18 cellular contexts compared by ENCODE assay signal in genomic region chr6:137631323-137631722, GRCh38.
DNase-seq lines count a peak whose midpoint lies in the region; ATAC-seq and TF ChIP-seq lines count a peak whose summit lies in the region.
"Had no signal": no experiment of that assay in that cellular context is flagged by ENCODE, and none has a peak within 500 bp of the region (broad histone marks: within the 10 kb centered on the region; RNA-seq: fewer than 3 reads in every experiment).

No MANE protein-coding gene starts in this region.

- H3K4me3 ChIP-seq in GM12864 (ENCODE audit: low read depth, low read length): no peak overlapping the region
- H3K4me3 ChIP-seq in prostate gland: no peak overlapping the region
- H3K4me3 ChIP-seq: thoracic aorta had no signal

- no peaks in the 10 kb centered on the region for H3K27me3 ChIP-seq in prostate gland (replicated peaks; ENCODE audit: insufficient read depth)

- H3K4me1 ChIP-seq in prostate gland (replicated peaks): no peaks in the 10 kb centered on the region

- no peaks in the 10 kb centered on the region for H3K9me3 ChIP-seq in prostate gland
- H3K9me3 ChIP-seq: thoracic aorta had no signal

- WGBS in prostate gland: 79% methylated on average over 2 of the region's 2 CpGs

- H3K27ac ChIP-seq in prostate gland: no peak overlapping the region
- H3K27ac ChIP-seq: thoracic aorta had no signal

- DNase-seq in GM12864 (ENCODE audit: low read depth) (peak; percentile 35), iPS-NIHi7 (ENCODE audit: extremely low spot score) (peak; percentile 37), prostate gland (ENCODE audit: low spot score) (no peak), A172 (ENCODE audit: low spot score) (no peak), hepatic stellate cell (ENCODE audit: low spot score) (no peak)
- DNase-seq: activated naive CD8-positive, alpha-beta T cell treated with anti-CD3 and anti-CD28 coated beads for 36 hours; cerebellar nuclear complex; DMS153; left colon; NCI-H1048; stimulated activated CD4-positive, alpha-beta T cell treated with anti-CD3 and anti-CD28 coated beads, Interleukin-15, amount 100 ng/mL, for 24 hours; T-cell had no signal

- TF ChIP-seq CTCF in GM12864 (IDR thresholded peaks at IDR 0.05; ENCODE audit: low read depth, low read length, missing control alignments): no peak
- no peak for TF ChIP-seq CTCF in prostate gland (IDR thresholded peaks at IDR 0.05)

- no peaks in the 10 kb centered on the region for H3K36me3 ChIP-seq in prostate gland
- H3K36me3 ChIP-seq: thoracic aorta had no signal

- intact Hi-C loops in prostate gland (cut with DNase I): no loop called here

- ATAC-seq in GM19455 (IDR thresholded peaks at IDR 0.05; ENCODE audit: unreplicated experiment) (peak; percentile 51), HG03095 (IDR thresholded peaks at IDR 0.05; ENCODE audit: unreplicated experiment) (peak; percentile 58), GM21723 (IDR thresholded peaks at IDR 0.05; ENCODE audit: unreplicated experiment) (no peak)
- ATAC-seq: activated CD4-positive, CD25-positive, alpha-beta regulatory T cell treated with anti-CD3 and anti-CD28 coated beads, Interleukin-2, amount 50 U/mL, for 24 hours; left colon; Panc1; T-cell had no signal

- no peak for TF ChIP-seq POLR2A in prostate gland (IDR thresholded peaks at IDR 0.05)

Comparison
In these comparisons a context has a peak if more than half of its experiments do, and no peak if none do; other contexts are left out.
1. DNase-seq: peak in GM12864 (single experiment) and iPS-NIHi7 (single experiment); none in prostate gland (single experiment), A172 (single experiment) and hepatic stellate cell (single experiment).